Comparison of ENCODE assay signal across 9 cellular contexts in genomic region chr6:133241901-133242760, GRCh38. TPM values are rescaled to one million over a fixed set of nuclear protein-coding genes. Genes with fewer than 3 reads are reported as not detected.
DNase-seq lines count a peak whose midpoint lies in the region; ATAC-seq and TF ChIP-seq lines count a peak whose summit lies in the region.
"Had no signal": no experiment of that assay in that cellular context is flagged by ENCODE, and none has a peak within 500 bp of the region (broad histone marks: within the 10 kb centered on the region; RNA-seq: fewer than 3 reads in every experiment).

No MANE protein-coding gene starts in this region.

- in situ Hi-C loops in GM13977 (cut with MboI; ENCODE audit: low pct_unique_long_range_greater_than_20kb, low sequenced_read_pairs, unreplicated experiment), result no loop called here

- H3K36me3 Mint-ChIP-seq in HFFc6 (ENCODE audit: low read depth), result no peaks in the 10 kb centered on the region

- H3K27ac Mint-ChIP-seq in HFFc6, result no peak overlapping the region
- H3K27ac Mint-ChIP-seq: dendritic cell treated with granulocyte-macrophage colony-stimulating factor and Interleukin-4, amounts not matched to agents 40 ng/mL and 50 ng/mL, for 4 days had no signal

- WGBS in SK-N-SH (ENCODE audit: low lambda C conversion rate), result 3% methylated on average over 32 of the region's 61 CpGs

- peaks cover 0 to 10% of the 10 kb centered on the region in 2 experiments; a peak in 1 of 4 replicates for H3K4me1 ChIP-seq in SK-N-SH (ENCODE audit: control insufficient read depth in 1 of 2, insufficient read depth in 2 of 2, low read depth in 1 of 2, low read length in 1 of 2)

- no peak overlapping the region for H3K9ac ChIP-seq in SK-N-SH

- no peak for TF ChIP-seq EP300 in SK-N-SH (IDR thresholded peaks at IDR 0.05; ENCODE audit: borderline replicate concordance in 1 of 2, low read depth in 1 of 2, low read length in 1 of 2)

- no peak overlapping the region for H3K27ac ChIP-seq in SK-N-SH (ENCODE audit: low read depth in 2 of 2, low read length in 1 of 2)

- H3F3A ChIP-seq in SK-N-SH (replicated peaks; ENCODE audit: insufficient read depth), result no peaks in the 10 kb centered on the region

- no peak for TF ChIP-seq RAD21 in SK-N-SH (IDR thresholded peaks at IDR 0.05; ENCODE audit: low read length)

- peaks cover 42% of the 10 kb centered on the region for H3K27me3 ChIP-seq in SK-N-SH (ENCODE audit: insufficient read depth)

- intact Hi-C loops in left cardiac atrium (cut with DNase I) (no loop called here), sciatic nerve (cut with DNase I) (no loop called here)

- H3K9me3 Mint-ChIP-seq in HFFc6, result peaks cover 8% of the 10 kb centered on the region
- H3K9me3 Mint-ChIP-seq: dendritic cell treated with granulocyte-macrophage colony-stimulating factor and Interleukin-4, amounts not matched to agents 40 ng/mL and 50 ng/mL, for 4 days had no signal

- H3K4me3 ChIP-seq in SK-N-SH (ENCODE audit: low read depth in 2 of 2, low read length in 1 of 2), result peak overlapping the region in 1 of 2 experiments; percentile 38; a peak in 2 of 4 replicates

- no peaks in the 10 kb centered on the region for H3K36me3 ChIP-seq in SK-N-SH (replicated peaks in 1 of 2; ENCODE audit: control insufficient read depth in 1 of 2, insufficient read depth in 2 of 2, low read length in 1 of 2)

- H3K4me3 Mint-ChIP-seq in HFFc6, result no peak overlapping the region; the same call in 1 of the 2 replicates
- H3K4me3 Mint-ChIP-seq: dendritic cell treated with granulocyte-macrophage colony-stimulating factor and Interleukin-4, amounts not matched to agents 40 ng/mL and 50 ng/mL, for 4 days had no signal

- H3K4me2 ChIP-seq in SK-N-SH, result peak overlapping the region; percentile 68; the same call in 1 of the 2 replicates

- H3K4me1 Mint-ChIP-seq in HFFc6 (ENCODE audit: low read depth), result no peaks in the 10 kb centered on the region

- H3K27me3 Mint-ChIP-seq in HFFc6 (ENCODE audit: insufficient read depth), result peaks cover 21% of the 10 kb centered on the region; the same call in 1 of the 2 replicates

- TF ChIP-seq CTCF in GM13977 (IDR thresholded peaks at IDR 0.05; ENCODE audit: extremely low read depth, insufficient read depth, missing control alignments), result no peak
- no peak for TF ChIP-seq CTCF in SK-N-SH (IDR thresholded peaks at IDR 0.05)
- no peak for TF ChIP-seq CTCF in HFFc6 (IDR thresholded peaks at IDR 0.05)

- CTCF ChIA-PET in SK-N-SH (lab: Yijun Ruan, JAX), result no interaction called here

- no peaks in the 10 kb centered on the region for H3K9me2 ChIP-seq in SK-N-SH

- H4K20me1 ChIP-seq in SK-N-SH (ENCODE audit: insufficient read depth), result no peaks in the 10 kb centered on the region

- no peak overlapping the region for H2AFZ ChIP-seq in SK-N-SH (ENCODE audit: low read depth)

- POLR2A ChIA-PET in SK-N-SH (lab: Yijun Ruan, JAX), result no interaction called here

- DNase-seq in GM13977 (ENCODE audit: low spot score) (peak; percentile 20), SK-N-SH (peak; percentile 25), left cardiac atrium (peak; percentile 22), sciatic nerve (ENCODE audit: low spot score) (peak; percentile 60), HUDEP-2 (lab: John Stamatoyannopoulos, UW; ENCODE audit: unreplicated experiment in 76 of 76) (no peak), HFFc6 (no peak)
- DNase-seq in stimulated activated CD4-positive, alpha-beta T cell treated with anti-CD3 and anti-CD28 coated beads, Interleukin-4, amount 100 ng/mL, for 1 hour, result no peak

- ATAC-seq in left cardiac atrium, result peak; percentile 10 to 55
- ATAC-seq in sciatic nerve, result peak; percentile 56
- no peak for ATAC-seq in HG03460 (IDR thresholded peaks at IDR 0.05; ENCODE audit: unreplicated experiment)

- H3K9me3 ChIP-seq in SK-N-SH, result no peaks in the 10 kb centered on the region

- H3K79me2 ChIP-seq in SK-N-SH (ENCODE audit: insufficient read depth), result no peaks in the 10 kb centered on the region

TF ChIP-seq in SK-N-SH, 30 proteins besides CTCF, POLR2A, EP300 and RAD21:
- TF ChIP-seq RCOR1 (IDR thresholded peaks at IDR 0.05; ENCODE audit: low read length), result no peak
- no peak for TF ChIP-seq RFX5 (IDR thresholded peaks at IDR 0.05; ENCODE audit: low read length)

RNA-seq across cellular contexts. Expression of gene EYA4, which starts 1.0 kb away (rescaled TPM):
- polyA plus RNA-seq in SK-N-SH (2012; rRNA removed), result 0.08 and 0.18 TPM in 2 replicates
- 0.04 and 0.10 TPM in 2 replicates for polyA plus RNA-seq in SK-N-SH (2012; cell fraction: cytosol; rRNA removed)
- 0.09 and 0.14 TPM in 2 replicates for polyA plus RNA-seq in SK-N-SH (2012; cell fraction: nucleus; rRNA removed)
- total RNA-seq in left cardiac atrium (1 to 10 TPM; 7.2 to 8.5 TPM), sciatic nerve (5.3 TPM)
- not detected for total RNA-seq in HFFc6 (2021; fragmentation: NEBNext Ultra II Directional; extraction: Animal tissue kit (Norgen Biotek cat#: 25700))

Comparison
In these comparisons a context has a peak if more than half of its experiments do, and no peak if none do; other contexts are left out.
1. DNase-seq: peak in GM13977 (single experiment), SK-N-SH (single experiment), left cardiac atrium (single experiment) and sciatic nerve (single experiment); none in stimulated activated CD4-positive, alpha-beta T cell treated with anti-CD3 and anti-CD28 coated beads, Interleukin-4, amount 100 ng/mL, for 1 hour (single experiment), HUDEP-2 (0 of 76) and HFFc6 (single experiment).